2 cellular contexts compared by ENCODE assay signal in the genomic region with DNA sequence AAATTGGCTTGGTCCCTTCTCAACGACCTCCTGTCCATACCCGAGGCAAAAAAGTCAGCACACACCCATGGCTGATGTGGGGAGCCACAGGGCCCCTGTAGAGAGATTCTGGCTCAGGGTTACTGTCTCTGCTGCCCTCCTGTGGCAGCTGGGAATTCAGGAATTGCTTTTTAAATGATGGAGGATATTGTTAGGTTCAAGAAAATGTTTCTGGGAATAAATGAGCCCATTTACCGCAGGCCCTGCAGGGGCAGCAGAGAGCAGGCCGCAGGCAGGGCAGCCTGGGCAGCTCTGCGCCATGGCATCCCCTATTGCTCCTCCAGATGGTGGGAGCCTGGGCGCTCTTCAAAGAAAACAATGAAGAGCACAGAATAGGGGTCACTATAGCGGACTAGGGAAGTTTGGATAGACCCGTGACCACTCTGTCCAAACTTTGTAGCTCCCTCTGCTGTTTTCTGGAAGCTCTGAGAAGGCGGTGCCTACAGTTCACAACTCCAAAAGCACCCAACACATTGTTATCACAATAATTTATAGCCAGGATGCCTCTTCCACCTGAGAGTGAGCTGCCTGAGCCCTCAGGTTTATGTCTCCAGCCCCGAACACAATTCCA.
TF ChIP-seq lines count a peak whose summit lies in the region.

No MANE protein-coding gene starts in this region.

TF ChIP-seq in WTC11, 78 proteins besides CTCF, POLR2A, EP300 and RAD21:
- TF ChIP-seq ZNF532 (CRISPR knock-in tag; IDR thresholded peaks at IDR 0.05; ENCODE audit: borderline replicate concordance) (no peak), HMGA2 (CRISPR knock-in tag; IDR thresholded peaks at IDR 0.05) (no peak), ZNF263 (CRISPR knock-in tag; IDR thresholded peaks at IDR 0.05; ENCODE audit: low read depth) (no peak), GRHL2 (CRISPR knock-in tag; IDR thresholded peaks at IDR 0.05; ENCODE audit: insufficient replicate concordance, severe bottlenecking) (no peak), ZNF416 (CRISPR knock-in tag; IDR thresholded peaks at IDR 0.05) (no peak), MLX (CRISPR knock-in tag; IDR thresholded peaks at IDR 0.05) (no peak), ATF1 (CRISPR knock-in tag; IDR thresholded peaks at IDR 0.05) (no peak), TP53 (CRISPR knock-in tag; IDR thresholded peaks at IDR 0.05) (no peak)
- TF ChIP-seq, protein P1, sequence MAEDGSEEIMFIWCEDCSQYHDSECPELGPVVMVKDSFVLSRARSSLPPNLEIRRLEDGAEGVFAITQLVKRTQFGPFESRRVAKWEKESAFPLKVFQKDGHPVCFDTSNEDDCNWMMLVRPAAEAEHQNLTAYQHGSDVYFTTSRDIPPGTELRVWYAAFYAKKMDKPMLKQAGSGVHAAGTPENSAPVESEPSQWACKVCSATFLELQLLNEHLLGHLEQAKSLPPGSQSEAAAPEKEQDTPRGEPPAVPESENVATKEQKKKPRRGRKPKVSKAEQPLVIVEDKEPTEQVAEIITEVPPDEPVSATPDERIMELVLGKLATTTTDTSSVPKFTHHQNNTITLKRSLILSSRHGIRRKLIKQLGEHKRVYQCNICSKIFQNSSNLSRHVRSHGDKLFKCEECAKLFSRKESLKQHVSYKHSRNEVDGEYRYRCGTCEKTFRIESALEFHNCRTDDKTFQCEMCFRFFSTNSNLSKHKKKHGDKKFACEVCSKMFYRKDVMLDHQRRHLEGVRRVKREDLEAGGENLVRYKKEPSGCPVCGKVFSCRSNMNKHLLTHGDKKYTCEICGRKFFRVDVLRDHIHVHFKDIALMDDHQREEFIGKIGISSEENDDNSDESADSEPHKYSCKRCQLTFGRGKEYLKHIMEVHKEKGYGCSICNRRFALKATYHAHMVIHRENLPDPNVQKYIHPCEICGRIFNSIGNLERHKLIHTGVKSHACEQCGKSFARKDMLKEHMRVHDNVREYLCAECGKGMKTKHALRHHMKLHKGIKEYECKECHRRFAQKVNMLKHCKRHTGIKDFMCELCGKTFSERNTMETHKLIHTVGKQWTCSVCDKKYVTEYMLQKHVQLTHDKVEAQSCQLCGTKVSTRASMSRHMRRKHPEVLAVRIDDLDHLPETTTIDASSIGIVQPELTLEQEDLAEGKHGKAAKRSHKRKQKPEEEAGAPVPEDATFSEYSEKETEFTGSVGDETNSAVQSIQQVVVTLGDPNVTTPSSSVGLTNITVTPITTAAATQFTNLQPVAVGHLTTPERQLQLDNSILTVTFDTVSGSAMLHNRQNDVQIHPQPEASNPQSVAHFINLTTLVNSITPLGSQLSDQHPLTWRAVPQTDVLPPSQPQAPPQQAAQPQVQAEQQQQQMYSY (CRISPR knock-in tag; IDR thresholded peaks at IDR 0.05): no peak

TF ChIP-seq in HepG2, 621 proteins besides CTCF, POLR2A, EP300 and RAD21 (continued from another document and continues in another):
- TF ChIP-seq, protein P2, sequence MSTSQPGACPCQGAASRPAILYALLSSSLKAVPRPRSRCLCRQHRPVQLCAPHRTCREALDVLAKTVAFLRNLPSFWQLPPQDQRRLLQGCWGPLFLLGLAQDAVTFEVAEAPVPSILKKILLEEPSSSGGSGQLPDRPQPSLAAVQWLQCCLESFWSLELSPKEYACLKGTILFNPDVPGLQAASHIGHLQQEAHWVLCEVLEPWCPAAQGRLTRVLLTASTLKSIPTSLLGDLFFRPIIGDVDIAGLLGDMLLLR (CRISPR knock-in tag; IDR thresholded peaks at IDR 0.05): no peak
- TF ChIP-seq ZBTB38 (CRISPR knock-in tag; IDR thresholded peaks at IDR 0.05) (no peak), SALL1 (CRISPR knock-in tag; IDR thresholded peaks at IDR 0.05) (no peak), ZNF263 (CRISPR knock-in tag; IDR thresholded peaks at IDR 0.05) (no peak), ZNF629 (CRISPR knock-in tag; conservative IDR thresholded peaks at IDR 0.05) (0 out of 2 replicates have a peak, but pooled peaks have one; percentile 10), ZNF557 (CRISPR knock-in tag; IDR thresholded peaks at IDR 0.05) (peak; percentile 100), KLF13 (CRISPR knock-in tag; IDR thresholded peaks at IDR 0.05) (no peak), ZNF414 (CRISPR knock-in tag; IDR thresholded peaks at IDR 0.05) (no peak), SMC3 (IDR thresholded peaks at IDR 0.05; ENCODE audit: low read length) (peak; percentile 43; the same call in 1 of the 2 replicates), MLLT10 (CRISPR knock-in tag; IDR thresholded peaks at IDR 0.05) (no peak), YY1 (IDR thresholded peaks at IDR 0.05; ENCODE audit: insufficient read depth, insufficient replicate concordance, low read depth, low read length) (no peak), ZBTB20 (CRISPR knock-in tag; IDR thresholded peaks at IDR 0.05; ENCODE audit: borderline replicate concordance, low read depth) (no peak), EHMT2 (IDR thresholded peaks at IDR 0.05; ENCODE audit: borderline replicate concordance, low read depth, low read length) (no peak), GABPA (IDR thresholded peaks at IDR 0.05; ENCODE audit: low read depth, low read length) (no peak), GABPA (CRISPR knock-in tag; IDR thresholded peaks at IDR 0.05; ENCODE audit: low read depth) (no peak), ZNF12 (CRISPR knock-in tag; IDR thresholded peaks at IDR 0.05) (no peak), BHLHE40 (IDR thresholded peaks at IDR 0.05; ENCODE audit: low read length) (no peak), NFIB (CRISPR knock-in tag; IDR thresholded peaks at IDR 0.05; ENCODE audit: borderline replicate concordance) (no peak), HOXA3 (CRISPR knock-in tag; IDR thresholded peaks at IDR 0.05) (0 out of 2 replicates have a peak, but pooled peaks have one; percentile 15), STAG1 (CRISPR knock-in tag; IDR thresholded peaks at IDR 0.05) (peak; percentile 68), ZNF234 (CRISPR knock-in tag; conservative IDR thresholded peaks at IDR 0.05) (no peak), ZNF574 (CRISPR knock-in tag; IDR thresholded peaks at IDR 0.05) (0 out of 2 replicates have a peak, but pooled peaks have one; percentile 36), MED13 (CRISPR knock-in tag; IDR thresholded peaks at IDR 0.05) (no peak), ZNF598 (CRISPR knock-in tag; IDR thresholded peaks at IDR 0.05; ENCODE audit: borderline replicate concordance) (no peak), IRF2 (CRISPR knock-in tag; IDR thresholded peaks at IDR 0.05) (no peak), PATZ1 (CRISPR knock-in tag; IDR thresholded peaks at IDR 0.05) (0 out of 2 replicates have a peak, but pooled peaks have one; percentile 18), ZFP37 (CRISPR knock-in tag; IDR thresholded peaks at IDR 0.05; ENCODE audit: borderline replicate concordance) (no peak), ZMYM2 (CRISPR knock-in tag; IDR thresholded peaks at IDR 0.05) (no peak), ZBTB25 (CRISPR knock-in tag; IDR thresholded peaks at IDR 0.05) (no peak), TEF (CRISPR knock-in tag; IDR thresholded peaks at IDR 0.05) (no peak)
- TF ChIP-seq, protein P3, sequence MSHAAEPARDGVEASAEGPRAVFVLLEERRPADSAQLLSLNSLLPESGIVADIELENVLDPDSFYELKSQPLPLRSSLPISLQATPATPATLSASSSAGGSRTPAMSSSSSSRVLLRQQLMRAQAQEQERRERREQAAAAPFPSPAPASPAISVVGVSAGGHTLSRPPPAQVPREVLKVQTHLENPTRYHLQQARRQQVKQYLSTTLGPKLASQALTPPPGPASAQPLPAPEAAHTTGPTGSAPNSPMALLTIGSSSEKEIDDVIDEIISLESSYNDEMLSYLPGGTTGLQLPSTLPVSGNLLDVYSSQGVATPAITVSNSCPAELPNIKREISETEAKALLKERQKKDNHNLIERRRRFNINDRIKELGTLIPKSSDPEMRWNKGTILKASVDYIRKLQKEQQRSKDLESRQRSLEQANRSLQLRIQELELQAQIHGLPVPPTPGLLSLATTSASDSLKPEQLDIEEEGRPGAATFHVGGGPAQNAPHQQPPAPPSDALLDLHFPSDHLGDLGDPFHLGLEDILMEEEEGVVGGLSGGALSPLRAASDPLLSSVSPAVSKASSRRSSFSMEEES (CRISPR knock-in tag; IDR thresholded peaks at IDR 0.05): no peak
- TF ChIP-seq, protein P4, sequence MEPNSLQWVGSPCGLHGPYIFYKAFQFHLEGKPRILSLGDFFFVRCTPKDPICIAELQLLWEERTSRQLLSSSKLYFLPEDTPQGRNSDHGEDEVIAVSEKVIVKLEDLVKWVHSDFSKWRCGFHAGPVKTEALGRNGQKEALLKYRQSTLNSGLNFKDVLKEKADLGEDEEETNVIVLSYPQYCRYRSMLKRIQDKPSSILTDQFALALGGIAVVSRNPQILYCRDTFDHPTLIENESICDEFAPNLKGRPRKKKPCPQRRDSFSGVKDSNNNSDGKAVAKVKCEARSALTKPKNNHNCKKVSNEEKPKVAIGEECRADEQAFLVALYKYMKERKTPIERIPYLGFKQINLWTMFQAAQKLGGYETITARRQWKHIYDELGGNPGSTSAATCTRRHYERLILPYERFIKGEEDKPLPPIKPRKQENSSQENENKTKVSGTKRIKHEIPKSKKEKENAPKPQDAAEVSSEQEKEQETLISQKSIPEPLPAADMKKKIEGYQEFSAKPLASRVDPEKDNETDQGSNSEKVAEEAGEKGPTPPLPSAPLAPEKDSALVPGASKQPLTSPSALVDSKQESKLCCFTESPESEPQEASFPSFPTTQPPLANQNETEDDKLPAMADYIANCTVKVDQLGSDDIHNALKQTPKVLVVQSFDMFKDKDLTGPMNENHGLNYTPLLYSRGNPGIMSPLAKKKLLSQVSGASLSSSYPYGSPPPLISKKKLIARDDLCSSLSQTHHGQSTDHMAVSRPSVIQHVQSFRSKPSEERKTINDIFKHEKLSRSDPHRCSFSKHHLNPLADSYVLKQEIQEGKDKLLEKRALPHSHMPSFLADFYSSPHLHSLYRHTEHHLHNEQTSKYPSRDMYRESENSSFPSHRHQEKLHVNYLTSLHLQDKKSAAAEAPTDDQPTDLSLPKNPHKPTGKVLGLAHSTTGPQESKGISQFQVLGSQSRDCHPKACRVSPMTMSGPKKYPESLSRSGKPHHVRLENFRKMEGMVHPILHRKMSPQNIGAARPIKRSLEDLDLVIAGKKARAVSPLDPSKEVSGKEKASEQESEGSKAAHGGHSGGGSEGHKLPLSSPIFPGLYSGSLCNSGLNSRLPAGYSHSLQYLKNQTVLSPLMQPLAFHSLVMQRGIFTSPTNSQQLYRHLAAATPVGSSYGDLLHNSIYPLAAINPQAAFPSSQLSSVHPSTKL (CRISPR knock-in tag; IDR thresholded peaks at IDR 0.05): no peak
